17 cellular contexts compared by ENCODE assay signal in genomic region chr16:12904041-12904671, GRCh38. TPM values are rescaled to one million over a fixed set of nuclear protein-coding genes. Genes with fewer than 3 reads are reported as not detected.
DNase-seq lines count a peak whose midpoint lies in the region; ATAC-seq and TF ChIP-seq lines count a peak whose summit lies in the region.
"Had no signal": no experiment of that assay in that cellular context is flagged by ENCODE, and none has a peak within 500 bp of the region (broad histone marks: within the 10 kb centered on the region; RNA-seq: fewer than 3 reads in every experiment).

No MANE protein-coding gene starts in this region.

- peaks cover 2% of the 10 kb centered on the region; the same call in 1 of the 2 replicates for H3K27me3 ChIP-seq in H9 (ENCODE audit: insufficient read depth, low read length)
- H3K27me3 ChIP-seq in iPS-15b (ENCODE audit: control insufficient read depth, insufficient read depth, low read length): peaks cover 29% of the 10 kb centered on the region
- H3K27me3 ChIP-seq in trophoblast cell (ENCODE audit: insufficient read depth, low read length): peaks cover 2% of the 10 kb centered on the region
- H3K27me3 ChIP-seq in PC-3 (ENCODE audit: low read length): peaks cover 37% of the 10 kb centered on the region

- H4K8ac ChIP-seq in H9 (replicated peaks; ENCODE audit: insufficient read length, low read depth, low read length) (no peak overlapping the region), trophoblast cell (ENCODE audit: low read depth, low read length) (no peak overlapping the region)

- no peak overlapping the region for H2AFZ ChIP-seq in H9 (ENCODE audit: low read length)
- peak overlapping the region; percentile 27 for H2AFZ ChIP-seq in trophoblast cell (ENCODE audit: insufficient read depth, low read length, poor library complexity)
- H2AFZ ChIP-seq in PC-3 (ENCODE audit: low read length): no peak overlapping the region

- intact Hi-C loops in PC-3 (cut with micrococcal nuclease): no loop called here

- H3K36me3 ChIP-seq in iPS-15b (ENCODE audit: control insufficient read depth, insufficient read depth, low read length) (no peaks in the 10 kb centered on the region), trophoblast cell (ENCODE audit: control insufficient read depth in 1 of 2, insufficient read depth in 2 of 2, low read length in 2 of 2) (no peaks in the 10 kb centered on the region), PC-3 (ENCODE audit: low read depth, low read length) (no peaks in the 10 kb centered on the region)
- H3K36me3 ChIP-seq: prostate gland had no signal

- H2BK120ac ChIP-seq in H9 (ENCODE audit: low read depth, low read length, poor library complexity, severe bottlenecking): no peak overlapping the region
- H2BK120ac ChIP-seq in trophoblast cell (ENCODE audit: insufficient read depth, low read length, poor library complexity): no peak overlapping the region

- no peak overlapping the region for H3K27ac ChIP-seq in H9 (ENCODE audit: insufficient read length, low read depth, low read length)
- no peak overlapping the region for H3K27ac ChIP-seq in trophoblast cell (ENCODE audit: low read depth, low read length)
- no peak overlapping the region for H3K27ac ChIP-seq in PC-3 (ENCODE audit: low read length)
- H3K27ac ChIP-seq: prostate gland had no signal

- H2BK12ac ChIP-seq in H9 (ENCODE audit: insufficient read length, low read depth, low read length): no peak overlapping the region
- H2BK12ac ChIP-seq in trophoblast cell (ENCODE audit: low read length): no peak overlapping the region

- H3K27me3 Mint-ChIP-seq in H9 (ENCODE audit: low read depth): peaks cover 49% of the 10 kb centered on the region
- peaks cover 13% of the 10 kb centered on the region for H3K27me3 Mint-ChIP-seq in WTC11 (ENCODE audit: low read depth)
- H3K27me3 Mint-ChIP-seq in activated CD8-positive, alpha-beta T cell treated with anti-CD3 and anti-CD28 coated beads, Interleukin-2, amount 10 ng/mL, durations not matched to agents 7 days and 5 days (ENCODE audit: low read depth): peaks cover 60% of the 10 kb centered on the region

- peaks cover 17% of the 10 kb centered on the region; the same call in 1 of the 2 replicates for H3K79me2 ChIP-seq in H9 (ENCODE audit: insufficient read depth, low read length)
- H3K79me2 ChIP-seq in trophoblast cell (ENCODE audit: control insufficient read depth, insufficient read depth, low read length, poor library complexity): peaks cover 7% of the 10 kb centered on the region
- H3K79me2 ChIP-seq in PC-3 (ENCODE audit: low read length): no peaks in the 10 kb centered on the region

- no peak overlapping the region for H2BK15ac ChIP-seq in H9 (ENCODE audit: low read depth, low read length)

- no peak overlapping the region for H3K9ac ChIP-seq in H9 (ENCODE audit: extremely low read depth, insufficient read length, low read length)
- H3K9ac ChIP-seq in iPS-15b (ENCODE audit: low read depth, low read length): no peak overlapping the region
- H3K9ac ChIP-seq in trophoblast cell (ENCODE audit: low read length): no peak overlapping the region
- no peak overlapping the region for H3K9ac ChIP-seq in PC-3 (ENCODE audit: low read length)

- BruUV-seq in PC-3 (replicated peaks; lab: Mats Ljungman, UMichigan): no TSS peak

- H2BK5ac ChIP-seq in H9 (ENCODE audit: insufficient read length, low read length) (no peak overlapping the region), trophoblast cell (ENCODE audit: low read depth, low read length, poor library complexity) (no peak overlapping the region)

- no peak overlapping the region for H4K12ac ChIP-seq in trophoblast cell (ENCODE audit: low read depth, low read length)

- 0 out of 2 replicates have a peak, but pooled peaks cover 5% of the 10 kb centered on the region for H3K4me1 ChIP-seq in H9 (ENCODE audit: insufficient read depth, low read length)
- H3K4me1 ChIP-seq in iPS-15b (ENCODE audit: control insufficient read depth, insufficient read depth, low read length): peaks cover 7% of the 10 kb centered on the region
- H3K4me1 ChIP-seq in trophoblast cell (ENCODE audit: control insufficient read depth in 1 of 2, insufficient read depth in 2 of 2, low read length in 2 of 2): peaks cover 26 to 37% of the 10 kb centered on the region in 2 experiments
- peaks cover 8% of the 10 kb centered on the region for H3K4me1 ChIP-seq in PC-3 (ENCODE audit: insufficient read depth, low read length)
- H3K4me1 ChIP-seq: prostate gland had no signal

- H4K20me1 ChIP-seq in H9 (ENCODE audit: control insufficient read depth, insufficient read depth, insufficient read length) (no peaks in the 10 kb centered on the region), PC-3 (ENCODE audit: low read length) (no peaks in the 10 kb centered on the region)

- H3K9me3 ChIP-seq in H9 (ENCODE audit: control insufficient read depth, low read depth, low read length) (no peaks in the 10 kb centered on the region), iPS-15b (ENCODE audit: control insufficient read depth, insufficient read depth, low read length) (no peaks in the 10 kb centered on the region), trophoblast cell (ENCODE audit: insufficient read depth, low read depth, low read length) (no peaks in the 10 kb centered on the region), PC-3 (ENCODE audit: low read length) (no peaks in the 10 kb centered on the region)
- H3K9me3 ChIP-seq: prostate gland had no signal

- no peak overlapping the region for H2BK20ac ChIP-seq in H9 (ENCODE audit: low read depth, low read length, poor library complexity, severe bottlenecking)

- H3K27ac Mint-ChIP-seq in H9 (no peak overlapping the region), WTC11 (no peak overlapping the region)
- H3K27ac Mint-ChIP-seq in activated CD8-positive, alpha-beta T cell treated with anti-CD3 and anti-CD28 coated beads, Interleukin-2, amount 10 ng/mL, durations not matched to agents 7 days and 5 days: no peak overlapping the region
- H3K27ac Mint-ChIP-seq: activated naive CD8-positive, alpha-beta T cell had no signal

- H3K4me3 Mint-ChIP-seq in H9: peak overlapping the region; percentile 81 to 96
- H3K4me3 Mint-ChIP-seq in WTC11: peak overlapping the region; percentile 89
- no peak overlapping the region for H3K4me3 Mint-ChIP-seq in activated CD8-positive, alpha-beta T cell treated with anti-CD3 and anti-CD28 coated beads, Interleukin-2, amount 10 ng/mL, durations not matched to agents 7 days and 5 days
- H3K4me3 Mint-ChIP-seq: activated naive CD8-positive, alpha-beta T cell had no signal

- H3K79me1 ChIP-seq in H9 (ENCODE audit: insufficient read depth, low read depth, low read length, poor library complexity, severe bottlenecking) (no peaks in the 10 kb centered on the region), trophoblast cell (ENCODE audit: low read length) (peaks cover 5% of the 10 kb centered on the region)

- DNase-seq in H9 (peak; percentile 48), WTC11 (ENCODE audit: low spot score) (peak; percentile 55), trophoblast cell (no peak), DMS114 treated with DMSO at 0.1 percent for 48 hours (lab: John Stamatoyannopoulos, UW; ENCODE audit: unreplicated experiment) (no peak), PC-3 (no peak)
- no peak for DNase-seq in activated CD8-positive, alpha-beta T cell treated with anti-CD3 and anti-CD28 coated beads, Interleukin-2, amount 10 ng/mL, durations not matched to agents 7 days and 5 days
- DNase-seq: activated CD4-positive, alpha-beta T cell treated with anti-CD3 and anti-CD28 coated beads for 48 hours; kidney glomerular epithelial cell; NCI-H1417 treated with DMSO at 0.1 percent for 48 hours; NCI-H2227 treated with DMSO at 0.1 percent for 48 hours; stimulated activated CD4-positive, alpha-beta T cell treated with anti-CD3 and anti-CD28 coated beads, Interleukin-1b, Interleukin-23, amount 100 ng/mL, for 48 hours; T1000 had no signal

- H2AK5ac ChIP-seq in H9 (ENCODE audit: insufficient read length, low read length) (no peak overlapping the region), trophoblast cell (ENCODE audit: low read length) (no peak overlapping the region)

- no peak overlapping the region for H4K5ac ChIP-seq in H9 (ENCODE audit: insufficient read length, low read depth, low read length)

- H3K4me2 ChIP-seq in H9 (ENCODE audit: insufficient read depth, insufficient read length, low read length) (peak overlapping the region; percentile 92), trophoblast cell (ENCODE audit: low read length) (peak overlapping the region; percentile 80), PC-3 (ENCODE audit: low read length) (no peak overlapping the region)

- TF ChIP-seq CTCF in H9 (conservative IDR thresholded peaks at IDR 0.05): no peak
- TF ChIP-seq CTCF in WTC11 (IDR thresholded peaks at IDR 0.05): no peak
- no peak for TF ChIP-seq CTCF in PC-3 (conservative IDR thresholded peaks at IDR 0.05; ENCODE audit: low read depth, low read length)

- H3K36me3 Mint-ChIP-seq in H9 (ENCODE audit: insufficient read depth in 1 of 3, low read depth in 3 of 3): peaks cover 10 to 14% (median 13%) of the 10 kb centered on the region in 3 experiments; a peak in 6 of 7 replicates
- H3K36me3 Mint-ChIP-seq in WTC11: peaks cover 13% of the 10 kb centered on the region
- H3K36me3 Mint-ChIP-seq in activated CD8-positive, alpha-beta T cell treated with anti-CD3 and anti-CD28 coated beads, Interleukin-2, amount 10 ng/mL, durations not matched to agents 7 days and 5 days (ENCODE audit: low read depth): no peaks in the 10 kb centered on the region
- H3K36me3 Mint-ChIP-seq: activated naive CD8-positive, alpha-beta T cell had no signal

- H3K9me2 ChIP-seq in PC-3 (replicated peaks; ENCODE audit: low read length): no peaks in the 10 kb centered on the region

- no peak overlapping the region for H3T11ph ChIP-seq in H9 (ENCODE audit: low read length)

- no CpG with 5 or more reads among the region's 16 CpGs for WGBS in H9 (ENCODE audit: extremely low coverage, insufficient read length, low lambda C conversion rate)
- WGBS in trophoblast cell (ENCODE audit: extremely low coverage, insufficient coverage, insufficient read length): no CpG with 5 or more reads among the region's 16 CpGs

- H3K4me1 Mint-ChIP-seq in H9: peaks cover 23 to 36% of the 10 kb centered on the region in 2 experiments
- H3K4me1 Mint-ChIP-seq in WTC11: peaks cover 51% of the 10 kb centered on the region
- peaks cover 2% of the 10 kb centered on the region for H3K4me1 Mint-ChIP-seq in activated CD8-positive, alpha-beta T cell treated with anti-CD3 and anti-CD28 coated beads, Interleukin-2, amount 10 ng/mL, durations not matched to agents 7 days and 5 days (ENCODE audit: low read depth)

- H3K9me3 Mint-ChIP-seq in H9 (no peaks in the 10 kb centered on the region; a peak in 1 of 5 replicates), WTC11 (no peaks in the 10 kb centered on the region)
- H3K9me3 Mint-ChIP-seq in activated CD8-positive, alpha-beta T cell treated with anti-CD3 and anti-CD28 coated beads, Interleukin-2, amount 10 ng/mL, durations not matched to agents 7 days and 5 days (ENCODE audit: insufficient read depth): no peaks in the 10 kb centered on the region

- no peak overlapping the region for H4K91ac ChIP-seq in H9 (ENCODE audit: insufficient read length, low read depth, low read length)
- no peak overlapping the region for H4K91ac ChIP-seq in trophoblast cell (ENCODE audit: low read depth, low read length)

- H3K23ac ChIP-seq in H9 (ENCODE audit: insufficient read length, low read depth, low read length): no peak overlapping the region
- no peak overlapping the region for H3K23ac ChIP-seq in trophoblast cell (ENCODE audit: low read length)

- peak overlapping the region; percentile 85 for H3K4me3 ChIP-seq in iPS-15b (ENCODE audit: low read depth, low read length)
- no peak overlapping the region for H3K4me3 ChIP-seq in trophoblast cell (ENCODE audit: low read depth, low read length)
- H3K4me3 ChIP-seq in PC-3 (ENCODE audit: low read length): no peak overlapping the region

- no peak overlapping the region for H3K4ac ChIP-seq in H9 (ENCODE audit: low read depth, low read length)
- peak overlapping the region; percentile 30 for H3K4ac ChIP-seq in trophoblast cell (ENCODE audit: low read depth, low read length)

- ATAC-seq in WTC11 (no peak), PC-3 (no peak)
- ATAC-seq in activated CD8-positive, alpha-beta T cell treated with anti-CD3 and anti-CD28 coated beads, Interleukin-2, amount 10 ng/mL, durations not matched to agents 7 days and 5 days: no peak

- CTCF ChIA-PET in WTC11 (lab: Charles Lee): interaction anchor here (0.9 to 1.6 kb wide), 6 partner anchors 111 to 531 kb away, joined by 3 to 5 read pairs (median 4); no protein-coding TSS in a partner anchor
- CTCF ChIA-PET in activated CD8-positive, alpha-beta T cell treated with anti-CD3 and anti-CD28 coated beads, Interleukin-2, amount 10 ng/mL, durations not matched to agents 7 days and 5 days (lab: Charles Lee): no interaction called here
- CTCF ChIA-PET in PC-3 (lab: Charles Lee): no interaction called here

- no peaks in the 10 kb centered on the region for H3F3A ChIP-seq in PC-3 (ENCODE audit: low read length, unreplicated experiment)

- H3K56ac ChIP-seq in H9 (ENCODE audit: insufficient read length, low read depth, low read length): no peak overlapping the region

- peaks cover 34% of the 10 kb centered on the region for H3K23me2 ChIP-seq in H9 (ENCODE audit: insufficient read length, low read depth, low read length, poor library complexity, severe bottlenecking)

- H3K14ac ChIP-seq in H9 (ENCODE audit: insufficient read depth, low read length) (no peak overlapping the region), trophoblast cell (ENCODE audit: low read length) (no peak overlapping the region)

- H3K18ac ChIP-seq in H9 (ENCODE audit: insufficient read length, low read depth, low read length) (no peak overlapping the region), trophoblast cell (ENCODE audit: low read length) (no peak overlapping the region)

- POLR2A ChIA-PET in WTC11 (lab: Charles Lee) (interaction anchor here (0.5 to 0.9 kb wide), 4 partner anchors 92 to 821 kb away, joined by 3 read pairs; no protein-coding TSS in a partner anchor), PC-3 (lab: Charles Lee; ENCODE audit: unreplicated experiment) (no interaction called here)
- POLR2A ChIA-PET in activated CD8-positive, alpha-beta T cell treated with anti-CD3 and anti-CD28 coated beads, Interleukin-2, amount 10 ng/mL, durations not matched to agents 7 days and 5 days (lab: Charles Lee): no interaction called here

RNA-seq across cellular contexts. Expression of gene SHISA9, which starts 2.8 kb away (rescaled TPM):
- 7.0 and 8.6 TPM in 2 replicates for total RNA-seq in H9 (2021)
- 37.5 to 39.3 TPM (median 38.8 TPM) in 3 replicates for total RNA-seq in WTC11 (2021)
- polyA plus RNA-seq in trophoblast cell (2013): 6.1 and 6.2 TPM in 2 replicates
- total RNA-seq in activated CD8-positive, alpha-beta T cell treated with anti-CD3 and anti-CD28 coated beads, Interleukin-2, amount 10 ng/mL, durations not matched to agents 7 days and 5 days: not detected
- 0.06 TPM in 1 of 2 replicates, not detected in the other for total RNA-seq in PC-3 (2014; rRNA removed)
- total RNA-seq: endothelial cell of umbilical vein had no signal
- polyA plus RNA-seq: BJ, endothelial cell of umbilical vein had no signal

Comparison
In these comparisons a context has a peak if more than half of its experiments do, and no peak if none do; other contexts are left out.
1. DNase-seq: peak in H9 (single experiment) and WTC11 (single experiment); none in trophoblast cell (0 of 2), DMS114 treated with DMSO at 0.1 percent for 48 hours (single experiment), activated CD8-positive, alpha-beta T cell treated with anti-CD3 and anti-CD28 coated beads, Interleukin-2, amount 10 ng/mL, durations not matched to agents 7 days and 5 days (single experiment) and PC-3 (single experiment).